ENCODE assay signal across 10 cellular contexts in the genomic region with DNA sequence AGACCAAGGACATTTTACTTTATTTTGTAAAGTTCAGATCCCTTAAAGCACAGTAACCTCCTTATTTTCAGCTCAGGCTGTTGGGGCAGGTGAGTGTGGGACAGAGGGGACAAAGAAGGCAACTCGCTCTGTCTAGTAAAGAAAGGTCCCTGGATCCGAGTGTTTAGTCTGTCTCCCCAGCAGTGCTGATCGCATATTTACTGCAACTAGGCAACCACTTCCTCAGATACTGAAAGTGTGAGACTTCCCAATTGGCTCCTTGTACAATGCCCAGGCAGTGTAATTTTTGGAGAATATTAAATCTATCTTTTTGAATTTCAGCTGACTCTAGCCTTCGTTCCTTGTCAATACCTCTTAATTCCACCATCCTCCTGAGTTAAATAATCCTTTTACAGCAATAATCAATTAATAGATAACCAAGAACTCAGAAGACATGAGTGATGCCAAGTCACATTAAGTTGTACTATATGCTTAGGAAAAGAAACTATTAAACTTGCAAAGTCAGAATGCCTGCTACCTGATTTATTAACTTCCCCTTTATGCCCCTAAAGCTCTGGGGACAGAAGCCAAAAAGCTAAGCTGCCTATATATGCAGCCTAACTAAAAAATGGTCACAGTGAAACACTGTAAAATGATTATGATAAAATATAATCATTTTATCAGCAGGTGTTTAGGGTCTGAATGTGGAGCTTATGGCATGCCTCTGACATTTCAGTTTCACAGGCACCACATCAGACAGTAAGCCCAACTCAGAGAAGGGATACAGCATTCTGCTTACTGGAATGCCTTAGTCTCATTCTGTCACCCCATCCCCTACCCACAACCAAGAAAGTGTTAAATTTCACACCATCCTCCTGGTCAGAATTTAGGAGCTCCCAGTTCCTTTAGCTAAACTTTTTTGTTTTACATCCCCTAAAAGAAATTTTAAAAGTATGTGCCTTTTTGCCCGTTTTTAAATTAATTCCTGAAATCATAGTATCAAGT.
DNase-seq lines count a peak whose midpoint lies in the region; ATAC-seq and TF ChIP-seq lines count a peak whose summit lies in the region.
"Had no signal": no experiment of that assay in that cellular context is flagged by ENCODE, and none has a peak within 500 bp of the region (broad histone marks: within the 10 kb centered on the region; RNA-seq: fewer than 3 reads in every experiment).

No MANE protein-coding gene starts in this region.

- peaks cover 0 to 4% (median 0%) of the 10 kb centered on the region in 7 donors for H3K9me3 Mint-ChIP-seq in CD14-positive monocyte

- ATAC-seq in GM21381 (IDR thresholded peaks at IDR 0.05; ENCODE audit: unreplicated experiment) (peak; percentile 60), HG03342 (IDR thresholded peaks at IDR 0.05; ENCODE audit: unreplicated experiment) (peak; percentile 96), GM18867 (IDR thresholded peaks at IDR 0.05; ENCODE audit: unreplicated experiment) (no peak)

- intact Hi-C loops in CD14-positive monocyte (cut with micrococcal nuclease) = no loop called here

- H3K4me1 Mint-ChIP-seq in CD14-positive monocyte = peaks cover 15% of the 10 kb centered on the region

- H3K27ac Mint-ChIP-seq in CD14-positive monocyte = peak overlapping the region; percentile 69 to 87 (median 80)

- DNase-seq in CD14-positive monocyte (ENCODE audit: low spot score) (no peak), dermis blood vessel endothelial cell (peak; percentile 77), COLO829 (ENCODE audit: low spot score) (no peak), NCI-H1105 (lab: John Stamatoyannopoulos, UW) (no peak)
- no peak for DNase-seq in activated T-cell treated with anti-CD3 and anti-CD28 coated beads, Interleukin-2, amount 50 U/mL, for 1 hour
- DNase-seq: NCI-H446 treated with DMSO at 0.1 percent for 48 hours, T-helper 2 cell had no signal

- no peaks in the 10 kb centered on the region for H3K27me3 Mint-ChIP-seq in CD14-positive monocyte (ENCODE audit: low read depth in 3 of 3)

- TF ChIP-seq CTCF in CD14-positive monocyte (IDR thresholded peaks at IDR 0.05) = no peak

- H3K4me3 Mint-ChIP-seq in CD14-positive monocyte = no peak overlapping the region

- H3K36me3 Mint-ChIP-seq in CD14-positive monocyte = peaks cover 14 to 23% of the 10 kb centered on the region in 2 donors
